In genomic region chr11:36619502-36619901, GRCh38 we compare ENCODE assay signal across 1 cellular context.
TF ChIP-seq lines count a peak whose summit lies in the region.

No MANE protein-coding gene starts in this region.

TF ChIP-seq in SK-N-SH treated with all-trans-retinoic acid at 6 μM for 48 hours, 23 proteins besides CTCF, POLR2A, EP300 and RAD21 (continued from another document):
- TF ChIP-seq TSHZ2 (CRISPR knock-in tag; IDR thresholded peaks at IDR 0.05) (peak; percentile 83), ESRRG (CRISPR knock-in tag; IDR thresholded peaks at IDR 0.05) (peak; percentile 16; the same call in 1 of the 2 replicates)
TF ChIP-seq in SK-N-SH treated with all-trans-retinoic acid at 6 μM for 48 hours: peak in this region for 5.
